Comparison of ENCODE assay signal across 28 cellular contexts in genomic region chr5:157907479-157907878, GRCh38.
"Had no signal": no experiment of that assay in that cellular context is flagged by ENCODE, and none has a peak within 500 bp of the region (broad histone marks: within the 10 kb centered on the region; RNA-seq: fewer than 3 reads in every experiment).

No MANE protein-coding gene starts in this region.

- H3K4me1 ChIP-seq: gastrocnemius medialis, heart right ventricle, left lung, lower lobe of right lung had no signal

- H3K4me3 Mint-ChIP-seq: dendritic cell treated with granulocyte-macrophage colony-stimulating factor and Interleukin-4, amounts not matched to agents 40 ng/mL and 50 ng/mL, for 4 days; effector memory CD8-positive, alpha-beta T cell; endodermal cell; mesothelial cell of epicardium; naive B cell; naive thymus-derived CD8-positive, alpha-beta T cell had no signal

- H3K27ac Mint-ChIP-seq: dendritic cell treated with granulocyte-macrophage colony-stimulating factor and Interleukin-4, amounts not matched to agents 40 ng/mL and 50 ng/mL, for 4 days; endodermal cell; mesothelial cell of epicardium; naive B cell; naive thymus-derived CD8-positive, alpha-beta T cell had no signal

- H3K9me3 ChIP-seq: esophagus squamous epithelium, gastrocnemius medialis, heart right ventricle, left lung, lower lobe of right lung, mucosa of descending colon had no signal

- H3K4me3 ChIP-seq: esophagus squamous epithelium, gastrocnemius medialis, heart right ventricle, left lung, lower lobe of right lung, mucosa of descending colon had no signal

- DNase-seq: cortex of kidney; effector CD8-positive, alpha-beta T cell; effector memory CD8-positive, alpha-beta T cell; endodermal cell; erythroblast; esophagus squamous epithelium; foreskin fibroblast; foreskin melanocyte; gastrocnemius medialis; glutamatergic neuron; head of caudate nucleus; heart right ventricle; hippocampal formation; left cardiac atrium; left lung; left ventricle myocardium superior; lower lobe of right lung; mesenchymal stem cell; mucosa of descending colon; naive B cell; naive thymus-derived CD8-positive, alpha-beta T cell had no signal

- FAIRE-seq: endometrium, islet of Langerhans, keratinocyte had no signal

- ATAC-seq: effector memory CD8-positive, alpha-beta T cell; esophagus mucosa; gastrocnemius medialis; heart right ventricle; left cardiac atrium; left lung; left ventricle myocardium superior; lower lobe of right lung; mucosa of descending colon; naive thymus-derived CD8-positive, alpha-beta T cell had no signal

- H3K36me3 ChIP-seq: esophagus squamous epithelium, gastrocnemius medialis, heart right ventricle, left lung, lower lobe of right lung had no signal

- H3K27me3 ChIP-seq: esophagus squamous epithelium, gastrocnemius medialis, heart right ventricle, left lung had no signal

- H3K27me3 Mint-ChIP-seq: dendritic cell treated with granulocyte-macrophage colony-stimulating factor and Interleukin-4, amounts not matched to agents 40 ng/mL and 50 ng/mL, for 4 days; naive B cell; naive thymus-derived CD8-positive, alpha-beta T cell had no signal

- H3K36me3 Mint-ChIP-seq: mesothelial cell of epicardium; naive B cell; naive thymus-derived CD8-positive, alpha-beta T cell had no signal

- H3K27ac ChIP-seq: epithelial cell of prostate, esophagus squamous epithelium, gastrocnemius medialis, heart right ventricle, left lung, lower lobe of right lung had no signal

- H3K9me3 Mint-ChIP-seq: dendritic cell treated with granulocyte-macrophage colony-stimulating factor and Interleukin-4, amounts not matched to agents 40 ng/mL and 50 ng/mL, for 4 days; effector memory CD8-positive, alpha-beta T cell; endodermal cell; mesothelial cell of epicardium; naive B cell; naive thymus-derived CD8-positive, alpha-beta T cell had no signal
